In genomic region chr1:205575294-205575885, GRCh38 we compare ENCODE assay signal across 9 cellular contexts.
"Had no signal": no experiment of that assay in that cellular context is flagged by ENCODE, and none has a peak within 500 bp of the region (broad histone marks: within the 10 kb centered on the region; RNA-seq: fewer than 3 reads in every experiment).

No MANE protein-coding gene starts in this region.

- ATAC-seq: activated CD8-positive, alpha-beta T cell treated with anti-CD3 and anti-CD28 coated beads, Interleukin-2, amount 10 ng/mL, durations not matched to agents 7 days and 5 days; stimulated activated memory B cell treated with anti-CD40 and anti-IgM and Interleukin-4, amounts not matched to agents 10 μg/mL and 1 μg/mL and 100 μg/mL, for 72 hours had no signal

- DNase-seq: activated CD4-positive, alpha-beta T cell treated with anti-CD3 and anti-CD28 coated beads for 48 hours; activated CD8-positive, alpha-beta T cell treated with anti-CD3 and anti-CD28 coated beads, Interleukin-2, amount 10 ng/mL, durations not matched to agents 7 days and 5 days; brain microvascular endothelial cell; dermis blood vessel endothelial cell; kidney glomerular epithelial cell; nephron progenitor cell; T-helper 1 cell; upper lobe of left lung had no signal
